Comparison of ENCODE assay signal across 19 cellular contexts in the genomic region with DNA sequence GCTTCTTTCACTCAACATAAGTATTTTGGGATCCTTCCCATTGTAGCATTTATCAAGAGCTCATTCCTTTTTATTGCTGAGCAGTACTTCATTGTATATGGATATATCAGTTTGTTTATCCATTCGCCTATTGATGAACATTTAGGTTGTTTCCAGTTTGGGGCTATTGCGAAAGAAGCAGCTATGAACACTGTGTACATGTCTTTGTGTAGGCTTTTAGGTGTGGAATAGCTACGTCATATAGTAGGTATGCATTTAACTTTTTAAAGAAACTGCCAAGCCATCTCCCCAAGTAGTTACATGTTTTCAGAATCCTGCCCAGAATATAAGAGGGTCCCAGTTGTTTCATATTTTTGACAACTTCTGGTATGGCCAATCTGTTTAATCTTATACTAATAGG.
DNase-seq lines count a peak whose midpoint lies in the region; ATAC-seq, FAIRE-seq and TF ChIP-seq lines count a peak whose summit lies in the region.
"Had no signal": no experiment of that assay in that cellular context is flagged by ENCODE, and none has a peak within 500 bp of the region (broad histone marks: within the 10 kb centered on the region; RNA-seq: fewer than 3 reads in every experiment).

No MANE protein-coding gene starts in this region.

- H3K23ac ChIP-seq in H1 (ENCODE audit: insufficient read length) = no peak overlapping the region

- TF ChIP-seq EP300 in H1 (IDR thresholded peaks at IDR 0.05; ENCODE audit: borderline replicate concordance in 1 of 2, low read depth in 2 of 2, low read length in 2 of 2) (no peak), transverse colon (IDR thresholded peaks at IDR 0.05; ENCODE audit: low read depth) (no peak)

- no peaks in the 10 kb centered on the region for H3K27me3 ChIP-seq in breast epithelium
- no peaks in the 10 kb centered on the region for H3K27me3 ChIP-seq in RWPE2 (ENCODE audit: insufficient read depth, poor library complexity, severe bottlenecking)
- no peaks in the 10 kb centered on the region for H3K27me3 ChIP-seq in H1 (replicated peaks in 1 of 4; ENCODE audit: control insufficient read depth in 3 of 4, extremely low read depth in 1 of 4, insufficient read depth in 3 of 4, low read length in 3 of 4)
- H3K27me3 ChIP-seq in osteoblast (ENCODE audit: insufficient read depth, low read length) = no peaks in the 10 kb centered on the region
- no peaks in the 10 kb centered on the region for H3K27me3 ChIP-seq in transverse colon
- H3K27me3 ChIP-seq: BLaER1 had no signal

- no peak overlapping the region for H3K4me3 ChIP-seq in breast epithelium
- H3K4me3 ChIP-seq in RWPE2 (ENCODE audit: severe bottlenecking) = no peak overlapping the region
- H3K4me3 ChIP-seq in H1 (ENCODE audit: extremely low read depth in 1 of 4, insufficient read depth in 2 of 4, low read depth in 3 of 4, low read length in 4 of 4) = no peak overlapping the region
- no peak overlapping the region for H3K4me3 ChIP-seq in osteoblast (ENCODE audit: insufficient read depth, low read length)
- no peak overlapping the region for H3K4me3 ChIP-seq in transverse colon
- H3K4me3 ChIP-seq: BLaER1, GM23338 had no signal

- TF ChIP-seq POLR2A in breast epithelium (IDR thresholded peaks at IDR 0.05) (no peak), H1 (IDR thresholded peaks at IDR 0.05; ENCODE audit: control extremely low read depth in 1 of 2, low read depth in 2 of 2, low read length in 2 of 2) (no peak), transverse colon (IDR thresholded peaks at IDR 0.05) (no peak)

- no peak overlapping the region for H2BK20ac ChIP-seq in H1 (ENCODE audit: low read length)

- CTCF ChIA-PET in MCF 10A (lab: Yijun Ruan, JAX) (no interaction called here), H1 (lab: Charles Lee; ENCODE audit: partially characterized antibody) (no interaction called here)
- CTCF ChIA-PET in activated naive CD4-positive, alpha-beta T cell treated with anti-CD3 and anti-CD28 coated beads for 36 hours (lab: Charles Lee) = no interaction called here

- peaks cover 18% of the 10 kb centered on the region for H3K4me1 Mint-ChIP-seq in MCF 10A (ENCODE audit: insufficient read depth, unreplicated experiment)
- no peaks in the 10 kb centered on the region for H3K4me1 Mint-ChIP-seq in activated naive CD4-positive, alpha-beta T cell treated with anti-CD3 and anti-CD28 coated beads for 36 hours (ENCODE audit: low read depth)
- H3K4me1 Mint-ChIP-seq: CD14-positive monocyte; CD4-positive, alpha-beta memory T cell had no signal

- no peak overlapping the region for H4K8ac ChIP-seq in H1 (ENCODE audit: extremely low read depth, insufficient read depth, low read length)

- H4K5ac ChIP-seq in H1 (ENCODE audit: insufficient read length, low read depth, low read length) = no peak overlapping the region

- intact Hi-C loops in MCF 10A (cut with micrococcal nuclease) (no loop called here), breast epithelium (cut with DNase I; ENCODE audit: low total_unique reads) (loop anchor here (5.0 kb wide), 1 partner anchor 337 kb away; no protein-coding TSS in a partner anchor), transverse colon (cut with DNase I; ENCODE audit: low total_unique reads) (no loop called here)
- intact Hi-C loops in activated naive CD4-positive, alpha-beta T cell treated with anti-CD3 and anti-CD28 coated beads for 36 hours (cut with micrococcal nuclease) = no loop called here

- H3K23me2 ChIP-seq in H1 (ENCODE audit: low read depth, low read length) = no peaks in the 10 kb centered on the region

- H3K9me3 ChIP-seq in breast epithelium (no peaks in the 10 kb centered on the region), RWPE2 (ENCODE audit: severe bottlenecking) (no peaks in the 10 kb centered on the region), H1 (ENCODE audit: insufficient read depth in 2 of 2, low read depth in 1 of 2, low read length in 1 of 2) (no peaks in the 10 kb centered on the region), osteoblast (ENCODE audit: low read depth, low read length) (no peaks in the 10 kb centered on the region), transverse colon (no peaks in the 10 kb centered on the region)
- H3K9me3 ChIP-seq: BLaER1 had no signal

- no peak overlapping the region for H3K56ac ChIP-seq in H1 (replicated peaks; ENCODE audit: insufficient read length, low read depth, low read length)

- no peak for TF ChIP-seq RAD21 in H1 (IDR thresholded peaks at IDR 0.05 in 1 of 2, conservative IDR thresholded peaks at IDR 0.05 in 1 of 2; ENCODE audit: low read depth in 2 of 2, low read length in 2 of 2)

- H2BK120ac ChIP-seq in H1 (replicated peaks; ENCODE audit: low read depth, low read length) = no peak overlapping the region

- H4K91ac ChIP-seq in H1 (replicated peaks; ENCODE audit: insufficient read length, low read length) = no peak overlapping the region

- H3K79me2 ChIP-seq in H1 (ENCODE audit: control insufficient read depth in 1 of 2, insufficient read depth in 2 of 2, low read length in 2 of 2) = no peaks in the 10 kb centered on the region
- H3K79me2 ChIP-seq in osteoblast (ENCODE audit: insufficient read depth, low read length) = no peaks in the 10 kb centered on the region

- H3K14ac ChIP-seq in H1 (ENCODE audit: insufficient read length) = no peak overlapping the region

- no peak overlapping the region for H2BK5ac ChIP-seq in H1 (ENCODE audit: low read depth, low read length)

- no peak for FAIRE-seq in H1 (lab: Jason Lieb, UNC)
- FAIRE-seq: GM12892, GM18507, HTR-8/SVneo had no signal

- H3K27ac ChIP-seq in breast epithelium = no peak overlapping the region
- peak overlapping the region; percentile 37 for H3K27ac ChIP-seq in RWPE2 (ENCODE audit: poor library complexity, severe bottlenecking)
- H3K27ac ChIP-seq in H1 (ENCODE audit: low read depth, low read length) = no peak overlapping the region
- H3K27ac ChIP-seq in osteoblast (ENCODE audit: low read depth, low read length) = no peak overlapping the region
- H3K27ac ChIP-seq in transverse colon = no peak overlapping the region
- H3K27ac ChIP-seq: 22Rv1, BLaER1 had no signal

- no peaks in the 10 kb centered on the region for H3K4me1 ChIP-seq in breast epithelium
- peaks cover 23% of the 10 kb centered on the region for H3K4me1 ChIP-seq in RWPE2 (ENCODE audit: insufficient read depth, poor library complexity, severe bottlenecking)
- no peaks in the 10 kb centered on the region for H3K4me1 ChIP-seq in H1 (replicated peaks in 1 of 4; ENCODE audit: control insufficient read depth in 3 of 4, insufficient read depth in 4 of 4, low read length in 3 of 4)
- H3K4me1 ChIP-seq in osteoblast (ENCODE audit: insufficient read depth, low read length) = no peaks in the 10 kb centered on the region
- no peaks in the 10 kb centered on the region for H3K4me1 ChIP-seq in transverse colon
- H3K4me1 ChIP-seq: BLaER1 had no signal

- no peak overlapping the region for H2AK5ac ChIP-seq in H1 (ENCODE audit: low read depth, low read length)

- H2BK15ac ChIP-seq in H1 (ENCODE audit: low read length) = no peak overlapping the region

- peak; percentile 86 for ATAC-seq in RWPE2 (ENCODE audit: low read depth)
- ATAC-seq: GM23338 had no signal

- H3K18ac ChIP-seq in H1 (ENCODE audit: extremely low read depth, low read length) = no peak overlapping the region

- 94% methylated on average over 3 of the region's 3 CpGs; no CpG with 5 or more reads in 1 of the 2 experiments for WGBS in H1 (ENCODE audit: extremely low coverage in 1 of 2, insufficient coverage in 1 of 2, insufficient read length in 1 of 2, insufficient replicate concordance in 2 of 2, low coverage in 1 of 2, low lambda C conversion rate in 2 of 2, missing lambda C conversion rate in 1 of 2), 2 experiments
- 83 to 92% methylated on average over 3 of the region's 3 CpGs for WGBS in transverse colon (ENCODE audit: low coverage in 1 of 2), 2 donors

- H3K4ac ChIP-seq in H1 (replicated peaks; ENCODE audit: insufficient read length, low read depth, low read length) = no peak overlapping the region

- H3K9ac ChIP-seq in H1 (replicated peaks in 1 of 4; ENCODE audit: extremely low read depth in 1 of 4, low read depth in 3 of 4, low read length in 3 of 4) = no peak overlapping the region
- H3K9ac ChIP-seq: BLaER1 had no signal

- peak; percentile 51 for DNase-seq in MCF 10A (ENCODE audit: unreplicated experiment)
- DNase-seq in breast epithelium (ENCODE audit: low spot score in 2 of 2) = no peak
- no peak for DNase-seq in RWPE2 (ENCODE audit: low spot score)
- DNase-seq in H1 (ENCODE audit: low read depth in 1 of 2, low spot score in 2 of 2) = no peak
- DNase-seq in osteoblast (ENCODE audit: insufficient read length, low spot score, missing footprints) = no peak
- no peak for DNase-seq in transverse colon
- no peak for DNase-seq in activated naive CD4-positive, alpha-beta T cell treated with anti-CD3 and anti-CD28 coated beads for 36 hours
- DNase-seq: CD4-positive, alpha-beta memory T cell; DMS153; DMS79; GDM1; H7 had no signal

- no peaks in the 10 kb centered on the region for H3K36me3 Mint-ChIP-seq in MCF 10A (ENCODE audit: insufficient read depth, unreplicated experiment)
- no peaks in the 10 kb centered on the region for H3K36me3 Mint-ChIP-seq in activated naive CD4-positive, alpha-beta T cell treated with anti-CD3 and anti-CD28 coated beads for 36 hours (ENCODE audit: low read depth)
- H3K36me3 Mint-ChIP-seq: CD14-positive monocyte; CD4-positive, alpha-beta memory T cell had no signal

- H3K27ac Mint-ChIP-seq in MCF 10A (ENCODE audit: low read depth, unreplicated experiment) = peak overlapping the region; percentile 87
- no peak overlapping the region for H3K27ac Mint-ChIP-seq in activated naive CD4-positive, alpha-beta T cell treated with anti-CD3 and anti-CD28 coated beads for 36 hours
- H3K27ac Mint-ChIP-seq: CD14-positive monocyte; CD4-positive, alpha-beta memory T cell; GM23338 had no signal

- POLR2A ChIA-PET in MCF 10A (lab: Yijun Ruan, JAX) = interaction anchor here (1.2 to 1.6 kb wide), 2 partner anchors 12 to 20 kb away, joined by 4 to 6 read pairs; no protein-coding TSS in a partner anchor
- POLR2A ChIA-PET in H1 (lab: Charles Lee; ENCODE audit: partially characterized antibody) = no interaction called here

- H3K36me3 ChIP-seq in breast epithelium (no peaks in the 10 kb centered on the region), RWPE2 (ENCODE audit: low read depth) (no peaks in the 10 kb centered on the region), H1 (ENCODE audit: control insufficient read depth in 2 of 4, insufficient read depth in 4 of 4, low read length in 3 of 4) (no peaks in the 10 kb centered on the region), osteoblast (ENCODE audit: insufficient read depth, low read length) (no peaks in the 10 kb centered on the region), transverse colon (no peaks in the 10 kb centered on the region)
- H3K36me3 ChIP-seq: BLaER1 had no signal

- H4K20me1 ChIP-seq in H1 (replicated peaks in 1 of 2; ENCODE audit: control insufficient read depth in 1 of 2, insufficient read depth in 2 of 2, low read length in 2 of 2) (no peaks in the 10 kb centered on the region), osteoblast (ENCODE audit: insufficient read depth, low read length) (no peaks in the 10 kb centered on the region)
- H4K20me1 ChIP-seq: BLaER1 had no signal

- BruUV-seq in MCF 10A (replicated peaks; lab: Mats Ljungman, UMichigan) = no TSS peak

- no peaks in the 10 kb centered on the region for H3K79me1 ChIP-seq in H1 (ENCODE audit: low read depth, low read length)

- peak overlapping the region; percentile 29 for H3K4me3 Mint-ChIP-seq in MCF 10A (ENCODE audit: unreplicated experiment)
- no peak overlapping the region for H3K4me3 Mint-ChIP-seq in activated naive CD4-positive, alpha-beta T cell treated with anti-CD3 and anti-CD28 coated beads for 36 hours
- H3K4me3 Mint-ChIP-seq: CD14-positive monocyte; CD4-positive, alpha-beta memory T cell; GM23338 had no signal

- no peaks in the 10 kb centered on the region for H3K27me3 Mint-ChIP-seq in MCF 10A (ENCODE audit: insufficient read depth, unreplicated experiment)
- H3K27me3 Mint-ChIP-seq in activated naive CD4-positive, alpha-beta T cell treated with anti-CD3 and anti-CD28 coated beads for 36 hours (ENCODE audit: low read depth) = no peaks in the 10 kb centered on the region
- H3K27me3 Mint-ChIP-seq: CD4-positive, alpha-beta memory T cell had no signal

- H2BK12ac ChIP-seq in H1 (ENCODE audit: low read depth, low read length) = no peak overlapping the region

- H3K4me2 ChIP-seq in H1 (ENCODE audit: insufficient read depth in 1 of 2, low read depth in 2 of 2, low read length in 2 of 2) (no peak overlapping the region), osteoblast (ENCODE audit: insufficient read depth, low read length) (no peak overlapping the region)
- H3K4me2 ChIP-seq: BLaER1, GM23338 had no signal

- in situ Hi-C loops in transverse colon (cut with MboI; ENCODE audit: low pct_ligation_motif_present in 1 of 4, low pct_unique_long_range_greater_than_20kb in 1 of 4, low sequenced_read_pairs in 3 of 4) = no loop called here

- H2AFZ ChIP-seq in H1 (ENCODE audit: low read length) = no peak overlapping the region
- H2AFZ ChIP-seq in osteoblast (ENCODE audit: low read length) = no peak overlapping the region
- H2AFZ ChIP-seq: GM23338 had no signal

- no peaks in the 10 kb centered on the region for H3K9me3 Mint-ChIP-seq in MCF 10A (ENCODE audit: unreplicated experiment)
- H3K9me3 Mint-ChIP-seq in activated naive CD4-positive, alpha-beta T cell treated with anti-CD3 and anti-CD28 coated beads for 36 hours = no peaks in the 10 kb centered on the region

- TF ChIP-seq CTCF in MCF 10A (IDR thresholded peaks at IDR 0.05; ENCODE audit: unreplicated experiment) (no peak), breast epithelium (IDR thresholded peaks at IDR 0.05) (no peak), RWPE2 (IDR thresholded peaks at IDR 0.05; ENCODE audit: poor library complexity, severe bottlenecking) (no peak), H1 (IDR thresholded peaks at IDR 0.05; ENCODE audit: control extremely low read depth in 1 of 3, insufficient read depth in 1 of 3, low read depth in 1 of 3, low read length in 3 of 3) (no peak), osteoblast (IDR thresholded peaks at IDR 0.05; ENCODE audit: extremely low read depth, low read depth, low read length) (no peak), transverse colon (IDR thresholded peaks at IDR 0.05) (no peak)
